8 cellular contexts compared by ENCODE assay signal in genomic region chrX:100447563-100448397, GRCh38. TPM values are rescaled to one million over a fixed set of nuclear protein-coding genes. Genes with fewer than 3 reads are reported as not detected.
A peak's percentile ranks its signal among the peaks of the same experiment; 100 is the strongest.
DNase-seq lines count a peak whose midpoint lies in the region; ATAC-seq and TF ChIP-seq lines count a peak whose summit lies in the region.

No MANE protein-coding gene starts in this region.

- H3K27ac ChIP-seq in VCaP: no peak overlapping the region

- peaks cover 7% of the 10 kb centered on the region for H3K4me1 Mint-ChIP-seq in neural crest cell
- H3K4me1 Mint-ChIP-seq in stimulated activated effector memory CD8-positive, alpha-beta T cell treated with anti-CD3 and anti-CD28 coated beads, Interleukin-12 subunit alpha, Interleukin-12 subunit beta, amount 100 ng/mL, for 72 hours: no peaks in the 10 kb centered on the region

- no peak overlapping the region for H3K27ac Mint-ChIP-seq in neural crest cell (ENCODE audit: unreplicated experiment)
- H3K27ac Mint-ChIP-seq in stimulated activated effector memory CD8-positive, alpha-beta T cell treated with anti-CD3 and anti-CD28 coated beads, Interleukin-12 subunit alpha, Interleukin-12 subunit beta, amount 100 ng/mL, for 72 hours: no peak overlapping the region

- no peaks in the 10 kb centered on the region for H3K36me3 Mint-ChIP-seq in neural crest cell (ENCODE audit: low read depth)
- no peaks in the 10 kb centered on the region for H3K36me3 Mint-ChIP-seq in stimulated activated effector memory CD8-positive, alpha-beta T cell treated with anti-CD3 and anti-CD28 coated beads, Interleukin-12 subunit alpha, Interleukin-12 subunit beta, amount 100 ng/mL, for 72 hours

- TF ChIP-seq CTCF in VCaP (conservative IDR thresholded peaks at IDR 0.05) (peak; percentile 72), neural crest cell (conservative IDR thresholded peaks at IDR 0.05) (peak; percentile 88)

- DNase-seq in Right ventricle myocardium superior (peak; percentile 47), Right ventricle myocardium inferior (ENCODE audit: missing footprints) (no peak), fibroblast of peridontal ligament (ENCODE audit: extremely low read depth) (peak; percentile 4), neural crest cell (ENCODE audit: low read depth, low spot score) (peak; percentile 59), NCI-H2107 treated with DMSO at 0.1 percent for 48 hours (lab: John Stamatoyannopoulos, UW; ENCODE audit: unreplicated experiment) (no peak)
- no peak for DNase-seq in stimulated activated effector memory CD8-positive, alpha-beta T cell treated with anti-CD3 and anti-CD28 coated beads, Interleukin-12 subunit alpha, Interleukin-12 subunit beta, amount 100 ng/mL, for 72 hours (ENCODE audit: low spot score in 2 of 2)

- intact Hi-C loops in Right ventricle myocardium superior (cut with DNase I) (no loop called here), Right ventricle myocardium inferior (cut with DNase I) (no loop called here)

- H3K4me3 Mint-ChIP-seq in neural crest cell: peak overlapping the region; percentile 79
- no peak overlapping the region for H3K4me3 Mint-ChIP-seq in stimulated activated effector memory CD8-positive, alpha-beta T cell treated with anti-CD3 and anti-CD28 coated beads, Interleukin-12 subunit alpha, Interleukin-12 subunit beta, amount 100 ng/mL, for 72 hours

- no peaks in the 10 kb centered on the region for H3K27me3 Mint-ChIP-seq in neural crest cell (ENCODE audit: low read depth)

- peak; percentile 67 for ATAC-seq in Right ventricle myocardium superior (ENCODE audit: poor library complexity)
- no peak for ATAC-seq in Right ventricle myocardium inferior
- peak; percentile 92 for ATAC-seq in HG03354 (IDR thresholded peaks at IDR 0.05; ENCODE audit: poor library complexity, severe bottlenecking, unreplicated experiment)
- no peak for ATAC-seq in stimulated activated effector memory CD8-positive, alpha-beta T cell treated with anti-CD3 and anti-CD28 coated beads, Interleukin-12 subunit alpha, Interleukin-12 subunit beta, amount 100 ng/mL, for 72 hours

- H3K9me3 Mint-ChIP-seq in neural crest cell: peaks cover 7% of the 10 kb centered on the region
- H3K9me3 Mint-ChIP-seq in stimulated activated effector memory CD8-positive, alpha-beta T cell treated with anti-CD3 and anti-CD28 coated beads, Interleukin-12 subunit alpha, Interleukin-12 subunit beta, amount 100 ng/mL, for 72 hours: peaks cover under 1% of the 10 kb centered on the region

RNA-seq across cellular contexts. Expression of gene PCDH19, which starts 37.7 kb away (rescaled TPM):
- total RNA-seq in Right ventricle myocardium superior (0.32 TPM), Right ventricle myocardium inferior (0.65 TPM), neural crest cell (30.2 and 33.3 TPM in 2 replicates)

Comparison
In these comparisons a context has a peak if more than half of its experiments do, and no peak if none do; other contexts are left out.
1. ATAC-seq: peak in Right ventricle myocardium superior (single experiment) and HG03354 (single experiment); none in Right ventricle myocardium inferior (single experiment) and stimulated activated effector memory CD8-positive, alpha-beta T cell treated with anti-CD3 and anti-CD28 coated beads, Interleukin-12 subunit alpha, Interleukin-12 subunit beta, amount 100 ng/mL, for 72 hours (single experiment).
2. DNase-seq: peak in Right ventricle myocardium superior (single experiment), fibroblast of peridontal ligament (single experiment) and neural crest cell (single experiment); none in Right ventricle myocardium inferior (single experiment), stimulated activated effector memory CD8-positive, alpha-beta T cell treated with anti-CD3 and anti-CD28 coated beads, Interleukin-12 subunit alpha, Interleukin-12 subunit beta, amount 100 ng/mL, for 72 hours (0 of 2) and NCI-H2107 treated with DMSO at 0.1 percent for 48 hours (single experiment).
3. RNA of gene PCDH19, which starts 37.7 kb away (total RNA-seq): 30.2 to 33.3 TPM in neural crest cell; 0.65 TPM in Right ventricle myocardium inferior (single experiment) and 0.32 TPM in Right ventricle myocardium superior (single experiment); every median in the first group is over 10 times any median in the second.